Comparison of ENCODE assay signal across 2 cellular contexts in genomic region chr3:155010416-155010815, GRCh38.
TF ChIP-seq lines count a peak whose summit lies in the region.

No MANE protein-coding gene starts in this region.

TF ChIP-seq in SK-N-SH, 30 proteins besides CTCF, POLR2A, EP300 and RAD21 (continued from another document):
- no peak for TF ChIP-seq PBX3 (IDR thresholded peaks at IDR 0.05)
- no peak for TF ChIP-seq USF2 (IDR thresholded peaks at IDR 0.05; ENCODE audit: borderline replicate concordance, low read depth, low read length)
- TF ChIP-seq RXRA (IDR thresholded peaks at IDR 0.05; ENCODE audit: borderline replicate concordance, low read depth), result no peak
- no peak for TF ChIP-seq EZH2phosphoT487 (IDR thresholded peaks at IDR 0.05; ENCODE audit: borderline replicate concordance, low read depth)
- TF ChIP-seq POLR2AphosphoS5 (IDR thresholded peaks at IDR 0.05; ENCODE audit: low read depth, low read length), result no peak
- TF ChIP-seq TAF1 (IDR thresholded peaks at IDR 0.05; ENCODE audit: borderline replicate concordance, low read depth, low read length), result no peak
- TF ChIP-seq GABPA (IDR thresholded peaks at IDR 0.05; ENCODE audit: low read depth), result no peak
- TF ChIP-seq TCF12 (IDR thresholded peaks at IDR 0.05), result no peak
- no peak for TF ChIP-seq ELF1 (IDR thresholded peaks at IDR 0.05)
- no peak for TF ChIP-seq FOSL2 (IDR thresholded peaks at IDR 0.05; ENCODE audit: borderline replicate concordance, low read depth)
- no peak for TF ChIP-seq USF1 (IDR thresholded peaks at IDR 0.05; ENCODE audit: borderline replicate concordance, low read depth)
- no peak for TF ChIP-seq FOXJ3 (CRISPR knock-in tag; IDR thresholded peaks at IDR 0.05)
- no peak for TF ChIP-seq JUND (IDR thresholded peaks at IDR 0.05)
- no peak for TF ChIP-seq GATA2 (CRISPR knock-in tag; IDR thresholded peaks at IDR 0.05)
- TF ChIP-seq YY1 (IDR thresholded peaks at IDR 0.05; ENCODE audit: low read depth), result no peak
- TF ChIP-seq, protein P1, sequence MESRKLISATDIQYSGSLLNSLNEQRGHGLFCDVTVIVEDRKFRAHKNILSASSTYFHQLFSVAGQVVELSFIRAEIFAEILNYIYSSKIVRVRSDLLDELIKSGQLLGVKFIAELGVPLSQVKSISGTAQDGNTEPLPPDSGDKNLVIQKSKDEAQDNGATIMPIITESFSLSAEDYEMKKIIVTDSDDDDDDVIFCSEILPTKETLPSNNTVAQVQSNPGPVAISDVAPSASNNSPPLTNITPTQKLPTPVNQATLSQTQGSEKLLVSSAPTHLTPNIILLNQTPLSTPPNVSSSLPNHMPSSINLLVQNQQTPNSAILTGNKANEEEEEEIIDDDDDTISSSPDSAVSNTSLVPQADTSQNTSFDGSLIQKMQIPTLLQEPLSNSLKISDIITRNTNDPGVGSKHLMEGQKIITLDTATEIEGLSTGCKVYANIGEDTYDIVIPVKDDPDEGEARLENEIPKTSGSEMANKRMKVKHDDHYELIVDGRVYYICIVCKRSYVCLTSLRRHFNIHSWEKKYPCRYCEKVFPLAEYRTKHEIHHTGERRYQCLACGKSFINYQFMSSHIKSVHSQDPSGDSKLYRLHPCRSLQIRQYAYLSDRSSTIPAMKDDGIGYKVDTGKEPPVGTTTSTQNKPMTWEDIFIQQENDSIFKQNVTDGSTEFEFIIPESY (IDR thresholded peaks at IDR 0.05; ENCODE audit: borderline replicate concordance, low read depth), result no peak
- TF ChIP-seq NRF1 (IDR thresholded peaks at IDR 0.05; ENCODE audit: low read depth, low read length), result no peak
- TF ChIP-seq RCOR1 (IDR thresholded peaks at IDR 0.05; ENCODE audit: low read length), result no peak
- TF ChIP-seq, protein P2, sequence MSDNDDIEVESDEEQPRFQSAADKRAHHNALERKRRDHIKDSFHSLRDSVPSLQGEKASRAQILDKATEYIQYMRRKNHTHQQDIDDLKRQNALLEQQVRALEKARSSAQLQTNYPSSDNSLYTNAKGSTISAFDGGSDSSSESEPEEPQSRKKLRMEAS (IDR thresholded peaks at IDR 0.05; ENCODE audit: low read depth), result no peak

TF ChIP-seq in SK-N-SH treated with all-trans-retinoic acid at 6 μM for 48 hours, 23 proteins besides CTCF, POLR2A, EP300 and RAD21:
- TF ChIP-seq, protein P3, sequence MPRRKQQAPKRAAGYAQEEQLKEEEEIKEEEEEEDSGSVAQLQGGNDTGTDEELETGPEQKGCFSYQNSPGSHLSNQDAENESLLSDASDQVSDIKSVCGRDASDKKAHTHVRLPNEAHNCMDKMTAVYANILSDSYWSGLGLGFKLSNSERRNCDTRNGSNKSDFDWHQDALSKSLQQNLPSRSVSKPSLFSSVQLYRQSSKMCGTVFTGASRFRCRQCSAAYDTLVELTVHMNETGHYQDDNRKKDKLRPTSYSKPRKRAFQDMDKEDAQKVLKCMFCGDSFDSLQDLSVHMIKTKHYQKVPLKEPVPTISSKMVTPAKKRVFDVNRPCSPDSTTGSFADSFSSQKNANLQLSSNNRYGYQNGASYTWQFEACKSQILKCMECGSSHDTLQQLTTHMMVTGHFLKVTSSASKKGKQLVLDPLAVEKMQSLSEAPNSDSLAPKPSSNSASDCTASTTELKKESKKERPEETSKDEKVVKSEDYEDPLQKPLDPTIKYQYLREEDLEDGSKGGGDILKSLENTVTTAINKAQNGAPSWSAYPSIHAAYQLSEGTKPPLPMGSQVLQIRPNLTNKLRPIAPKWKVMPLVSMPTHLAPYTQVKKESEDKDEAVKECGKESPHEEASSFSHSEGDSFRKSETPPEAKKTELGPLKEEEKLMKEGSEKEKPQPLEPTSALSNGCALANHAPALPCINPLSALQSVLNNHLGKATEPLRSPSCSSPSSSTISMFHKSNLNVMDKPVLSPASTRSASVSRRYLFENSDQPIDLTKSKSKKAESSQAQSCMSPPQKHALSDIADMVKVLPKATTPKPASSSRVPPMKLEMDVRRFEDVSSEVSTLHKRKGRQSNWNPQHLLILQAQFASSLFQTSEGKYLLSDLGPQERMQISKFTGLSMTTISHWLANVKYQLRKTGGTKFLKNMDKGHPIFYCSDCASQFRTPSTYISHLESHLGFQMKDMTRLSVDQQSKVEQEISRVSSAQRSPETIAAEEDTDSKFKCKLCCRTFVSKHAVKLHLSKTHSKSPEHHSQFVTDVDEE (CRISPR knock-in tag; IDR thresholded peaks at IDR 0.05), result no peak
- TF ChIP-seq POU6F1 (CRISPR knock-in tag; IDR thresholded peaks at IDR 0.05; ENCODE audit: borderline replicate concordance, low read depth), result no peak
